In genomic region chr13:80465321-80465720, GRCh38 we compare ENCODE assay signal across 34 cellular contexts.
"Had no signal": no experiment of that assay in that cellular context is flagged by ENCODE, and none has a peak within 500 bp of the region (broad histone marks: within the 10 kb centered on the region; RNA-seq: fewer than 3 reads in every experiment).

No MANE protein-coding gene starts in this region.

- H3K27ac ChIP-seq: cardiac muscle cell, VCaP had no signal

- H3K9me3 ChIP-seq: adrenal gland had no signal

- DNase-seq: activated B cell treated with CpG ODN at 0.5 μM for 24 hours; activated CD4-positive, alpha-beta memory T cell treated with anti-CD3 and anti-CD28 coated beads for 36 hours; activated CD4-positive, alpha-beta T cell treated with anti-CD3 and anti-CD28 coated beads for 4 hours; activated CD4-positive, alpha-beta T cell treated with anti-CD3 and anti-CD28 coated beads, Interleukin-2, amount 10 ng/mL, durations not matched to agents 24 days and 14 days; activated CD4-positive, alpha-beta T cell treated with anti-CD3 and anti-CD28 coated beads, Interleukin-2, amount 50 U/mL, for 1 hour; activated CD4-positive, alpha-beta T cell treated with anti-CD3 and anti-CD28 coated beads, Interleukin-2, amount 50 U/mL, for 4 hours; activated CD4-positive, CD25-positive, alpha-beta regulatory T cell treated with anti-CD3 and anti-CD28 coated beads, Interleukin-2, amount 50 U/mL, for 72 hours; activated CD8-positive, alpha-beta memory T cell treated with anti-CD3 and anti-CD28 coated beads, Interleukin-2, amount 50 U/mL, for 4 hours; activated CD8-positive, alpha-beta T cell treated with anti-CD3 and anti-CD28 coated beads for 36 hours; activated effector memory CD4-positive, alpha-beta T cell treated with anti-CD3 and anti-CD28 coated beads, Interleukin-2, amount 50 U/mL, for 16 hours; activated gamma-delta T cell treated with Interleukin-2 at 50 U/mL for 16 hours; activated naive CD4-positive, alpha-beta T cell; activated naive CD4-positive, alpha-beta T cell treated with anti-CD3 and anti-CD28 coated beads for 36 hours; activated naive CD4-positive, alpha-beta T cell treated with anti-CD3 and anti-CD28 coated beads, Interleukin-2, amount 50 U/mL, for 16 hours; activated naive CD8-positive, alpha-beta T cell treated with anti-CD3 and anti-CD28 coated beads for 36 hours; activated T-cell treated with anti-CD3 and anti-CD28 coated beads for 4 hours; activated T-cell treated with anti-CD3 and anti-CD28 coated beads, Interleukin-2, amount 50 U/mL, for 1 hour; activated T-cell treated with anti-CD3 and anti-CD28 coated beads, Interleukin-2, amount 50 U/mL, for 4 hours; activated T-cell treated with anti-CD3 and anti-CD28 coated beads, Interleukin-2, amount 50 U/mL, for 72 hours; amniotic stem cell; aorta; caudate nucleus; SW 1271; T-helper 1 cell; T-helper 2 cell; T-helper 9 cell had no signal

- H3K36me3 ChIP-seq: adrenal gland, cardiac muscle cell had no signal

- H3K4me3 ChIP-seq: adrenal gland, cardiac muscle cell had no signal

- FAIRE-seq: astrocyte, bronchial epithelial cell, TTC549 had no signal

- ATAC-seq: activated CD8-positive, alpha-beta T cell treated with anti-CD3 and anti-CD28 coated beads for 36 hours; activated naive CD4-positive, alpha-beta T cell treated with anti-CD3 and anti-CD28 coated beads, Interleukin-2, amount 50 U/mL, for 72 hours; activated T-cell treated with anti-CD3 and anti-CD28 coated beads, Interleukin-2, amount 50 U/mL, for 4 hours; activated T-cell treated with anti-CD3 and anti-CD28 coated beads, Interleukin-2, amount 50 U/mL, for 72 hours; activated T-helper 17 cell treated with anti-CD3 and anti-CD28 coated beads, Interleukin-2, amount 50 U/mL, for 72 hours had no signal

- H3K27me3 ChIP-seq: adrenal gland, cardiac muscle cell had no signal
